Comparison of ENCODE assay signal across 8 cellular contexts in the genomic region with DNA sequence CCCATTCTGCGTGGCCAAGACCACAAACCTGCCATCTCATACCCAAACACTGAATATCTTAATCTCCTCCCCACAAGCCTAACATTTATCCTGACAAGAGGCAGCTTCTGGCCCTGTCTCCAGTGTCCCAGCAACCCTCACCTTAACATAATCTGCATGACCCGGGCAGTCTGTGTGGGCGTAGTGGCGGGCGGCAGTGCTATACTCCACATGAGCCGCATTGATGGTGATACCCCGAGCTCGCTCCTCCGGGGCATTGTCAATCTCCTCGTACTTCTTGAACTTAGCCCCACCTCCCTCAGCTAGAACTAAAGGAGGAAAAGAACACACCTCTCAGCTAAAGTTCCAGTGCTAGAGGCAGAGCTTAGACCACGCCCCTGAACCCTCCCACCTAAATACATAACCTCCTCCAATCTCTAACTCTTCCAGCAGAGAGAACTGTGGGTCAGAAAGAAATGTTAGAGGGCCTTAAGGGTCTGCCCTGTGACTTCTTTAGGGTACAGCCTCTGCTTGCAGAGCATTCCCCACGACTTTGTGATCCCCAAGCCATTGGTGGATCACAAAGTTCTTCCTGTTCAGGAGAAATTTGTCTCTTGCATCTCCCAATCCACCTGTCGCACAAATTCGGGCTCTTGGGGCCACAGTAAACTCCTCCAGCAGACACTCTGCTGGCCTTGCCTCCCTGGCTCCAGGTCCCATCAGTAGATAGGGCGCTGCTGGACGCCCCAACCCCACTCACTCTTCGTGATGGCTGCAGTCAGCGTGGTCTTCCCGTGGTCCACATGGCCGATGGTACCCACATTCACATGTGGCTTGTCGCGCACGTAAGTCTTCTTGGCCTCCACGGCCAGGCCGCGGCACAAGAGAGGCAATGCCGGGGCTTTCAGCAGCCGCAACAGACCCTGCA. TPM values are rescaled to one million over a fixed set of nuclear protein-coding genes. Genes with fewer than 3 reads are reported as not detected.
A peak's percentile ranks its signal among the peaks of the same experiment; 100 is the strongest.
DNase-seq lines count a peak whose midpoint lies in the region; ATAC-seq and TF ChIP-seq lines count a peak whose summit lies in the region.

No MANE protein-coding gene starts in this region.

- H3K4me1 ChIP-seq in endocrine pancreas (ENCODE audit: control insufficient read depth, insufficient read depth, low read length) (no peaks in the 10 kb centered on the region), vagina (peaks cover 29% of the 10 kb centered on the region)
- H3K4me1 ChIP-seq in naive thymus-derived CD4-positive, alpha-beta T cell (ENCODE audit: control insufficient read depth in 2 of 2, insufficient read depth in 2 of 2, low read length in 2 of 2), result peaks cover 19 to 25% of the 10 kb centered on the region in 2 donors

- H3K27ac ChIP-seq in naive thymus-derived CD4-positive, alpha-beta T cell (ENCODE audit: low read depth, low read length), result peak overlapping the region; percentile 94
- peak overlapping the region; percentile 93 for H3K27ac ChIP-seq in vagina

- intact Hi-C loops in naive thymus-derived CD4-positive, alpha-beta T cell (cut with micrococcal nuclease), result loop anchor here (1.0 to 10.0 kb wide), 10 partner anchors 18 to 1608 kb away; partner anchors contain the start of genes APOBR (in 2 of the 2), RABEP2 (in 2 of the 2), SH2B1 (in 2 of the 2) and CLN3 (in 1 of the 2)
- intact Hi-C loops in vagina (cut with DNase I), result no loop called here

- ATAC-seq in HG03135 (IDR thresholded peaks at IDR 0.05; ENCODE audit: unreplicated experiment), result peak; percentile 1
- no peak for ATAC-seq in naive thymus-derived CD4-positive, alpha-beta T cell
- no peak for ATAC-seq in GM18870 (IDR thresholded peaks at IDR 0.05; ENCODE audit: unreplicated experiment)
- no peak for ATAC-seq in HG02938 (IDR thresholded peaks at IDR 0.05; ENCODE audit: unreplicated experiment)

- peak overlapping the region; percentile 91 to 98 (median 96) for H3K4me3 Mint-ChIP-seq in naive thymus-derived CD4-positive, alpha-beta T cell

- H3K27me3 ChIP-seq in endocrine pancreas (ENCODE audit: control insufficient read depth, insufficient read depth, low read length) (no peaks in the 10 kb centered on the region), vagina (no peaks in the 10 kb centered on the region)
- H3K27me3 ChIP-seq in naive thymus-derived CD4-positive, alpha-beta T cell (ENCODE audit: control insufficient read depth in 2 of 2, insufficient read depth in 2 of 2, low read length in 2 of 2), result no peaks in the 10 kb centered on the region

- no peaks in the 10 kb centered on the region for H3K9me3 Mint-ChIP-seq in naive thymus-derived CD4-positive, alpha-beta T cell

- CTCF ChIA-PET in naive thymus-derived CD4-positive, alpha-beta T cell (lab: Charles Lee), result interaction anchor here (0.6 to 2.7 kb wide), 7 partner anchors 17 to 99 kb away, joined by 3 to 12 read pairs (median 3); no protein-coding TSS in a partner anchor

- DNase-seq in GM12864 (ENCODE audit: low read depth), result peak; percentile 56
- peak; percentile 40 for DNase-seq in SW480 (ENCODE audit: low spot score)
- DNase-seq in naive thymus-derived CD4-positive, alpha-beta T cell, result peak in 2 of 9 donors; percentile 29 to 44
- no peak for DNase-seq in vagina (ENCODE audit: extremely low spot score in 2 of 2)

- H3K9ac ChIP-seq in endocrine pancreas (ENCODE audit: control insufficient read depth, insufficient read depth, low read length), result peak overlapping the region; percentile 97

- H3K36me3 Mint-ChIP-seq in naive thymus-derived CD4-positive, alpha-beta T cell, result peaks cover 0 to 17% (median 5%) of the 10 kb centered on the region in 5 donors

- TF ChIP-seq CTCF in GM12864 (IDR thresholded peaks at IDR 0.05; ENCODE audit: low read depth, low read length, missing control alignments) (no peak), vagina (IDR thresholded peaks at IDR 0.05) (no peak)

- H3K27ac Mint-ChIP-seq in naive thymus-derived CD4-positive, alpha-beta T cell, result peak overlapping the region; percentile 91 to 98 (median 94)

- H3K4me3 ChIP-seq in GM12864 (ENCODE audit: low read depth, low read length) (peak overlapping the region; percentile 65), endocrine pancreas (ENCODE audit: control insufficient read depth, insufficient read depth, low read length) (peak overlapping the region; percentile 43), vagina (peak overlapping the region; percentile 67 to 74)
- peak overlapping the region; percentile 88 for H3K4me3 ChIP-seq in naive thymus-derived CD4-positive, alpha-beta T cell (ENCODE audit: low read length)

- no peaks in the 10 kb centered on the region for H3K27me3 Mint-ChIP-seq in naive thymus-derived CD4-positive, alpha-beta T cell

- POLR2A ChIA-PET in naive thymus-derived CD4-positive, alpha-beta T cell (lab: Charles Lee), result interaction anchor here (0.5 to 5.2 kb wide), 9 partner anchors 9 to 910 kb away, joined by 3 to 79 read pairs (median 6); partner anchors contain the start of genes ATXN2L and SH2B1

- no peaks in the 10 kb centered on the region for H3K9me3 ChIP-seq in endocrine pancreas (ENCODE audit: control insufficient read depth, low read length)
- no peaks in the 10 kb centered on the region for H3K9me3 ChIP-seq in naive thymus-derived CD4-positive, alpha-beta T cell (ENCODE audit: control insufficient read depth in 2 of 3, low read length in 3 of 3)
- H3K9me3 ChIP-seq in vagina, result no peaks in the 10 kb centered on the region

- TF ChIP-seq POLR2A in vagina (IDR thresholded peaks at IDR 0.05), result no peak

- peaks cover 16 to 38% (median 27%) of the 10 kb centered on the region in 7 donors for H3K4me1 Mint-ChIP-seq in naive thymus-derived CD4-positive, alpha-beta T cell

- H3K36me3 ChIP-seq in endocrine pancreas (ENCODE audit: control insufficient read depth, insufficient read depth, low read length), result peaks cover 7% of the 10 kb centered on the region
- H3K36me3 ChIP-seq in naive thymus-derived CD4-positive, alpha-beta T cell (ENCODE audit: control insufficient read depth in 2 of 3, insufficient read depth in 3 of 3, low read length in 3 of 3), result peaks cover 8 to 37% (median 9%) of the 10 kb centered on the region in 3 experiments
- peaks cover 0 to 31% of the 10 kb centered on the region in 2 donors for H3K36me3 ChIP-seq in vagina

RNA-seq across cellular contexts. Expression of gene TUFM, which starts 0.7 kb away (rescaled TPM):
- total RNA-seq in naive thymus-derived CD4-positive, alpha-beta T cell, result 100 to 1,000 TPM in 2 of 5 experiments, 10 to 100 TPM in 3; 89.7 to 140 (median 95.2) TPM
- 100 to 1,000 TPM; 125 to 139 TPM for polyA plus RNA-seq in naive thymus-derived CD4-positive, alpha-beta T cell
- total RNA-seq in vagina, result 91.6 TPM

RNA-seq across cellular contexts. Expression of gene SH2B1, which starts 18.2 kb away (rescaled TPM):
- total RNA-seq in naive thymus-derived CD4-positive, alpha-beta T cell, result 100 to 1,000 TPM in 2 of 5 experiments, 10 to 100 TPM in 3; 66.8 to 145 (median 77.8) TPM
- 1 to 10 TPM; 1.9 to 3.1 TPM for polyA plus RNA-seq in naive thymus-derived CD4-positive, alpha-beta T cell
- 28.7 TPM for total RNA-seq in vagina

RNA-seq across cellular contexts. Expression of gene ATXN2L, which starts 22.6 kb away (rescaled TPM):
- 100 to 1,000 TPM; 274 to 374 (median 310) TPM for total RNA-seq in naive thymus-derived CD4-positive, alpha-beta T cell
- polyA plus RNA-seq in naive thymus-derived CD4-positive, alpha-beta T cell, result 10 to 100 TPM; 19.7 to 38.8 TPM
- total RNA-seq in vagina, result 76.4 TPM

RNA-seq across cellular contexts. Expression of gene ATP2A1, which starts 32.9 kb away (rescaled TPM):
- total RNA-seq in naive thymus-derived CD4-positive, alpha-beta T cell, result 1 to 10 TPM in 2 of 5 experiments, under 1 TPM in 3; 0.32 to 1.6 (median 0.89) TPM
- polyA plus RNA-seq in naive thymus-derived CD4-positive, alpha-beta T cell, result not detected
- not detected for total RNA-seq in vagina

Comparison
In these comparisons a context has a peak if more than half of its experiments do, and no peak if none do; other contexts are left out.
1. DNase-seq: peak in GM12864 (single experiment) and SW480 (single experiment); none in vagina (0 of 2).
2. Peak in every context shown above with its lines, with median percentiles within 50 percentile points of each other: H3K4me3 ChIP-seq.